Comparison of ENCODE assay signal across 15 cellular contexts in the genomic region with DNA sequence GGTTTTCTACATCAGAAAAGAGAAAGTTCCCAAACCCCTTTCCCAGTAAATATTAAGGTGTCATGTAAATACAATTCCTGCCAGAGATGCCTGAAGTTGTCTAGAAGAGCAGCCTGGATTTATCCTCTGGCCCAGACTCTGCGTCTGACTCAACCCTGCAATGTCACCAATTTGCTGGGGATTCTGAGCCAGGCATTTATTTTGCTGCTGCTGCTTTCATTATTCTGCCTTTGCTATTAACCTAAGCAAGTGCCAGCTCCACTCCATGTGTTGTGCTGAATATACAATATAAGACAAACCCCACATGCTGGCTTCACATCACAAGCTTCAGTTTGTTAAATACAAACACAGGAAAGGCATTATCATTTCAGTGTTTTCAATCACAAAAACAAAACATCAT. TPM values are rescaled to one million over a fixed set of nuclear protein-coding genes. Genes with fewer than 3 reads are reported as not detected.
DNase-seq lines count a peak whose midpoint lies in the region; ATAC-seq and TF ChIP-seq lines count a peak whose summit lies in the region.
"Had no signal": no experiment of that assay in that cellular context is flagged by ENCODE, and none has a peak within 500 bp of the region (broad histone marks: within the 10 kb centered on the region; RNA-seq: fewer than 3 reads in every experiment).

No MANE protein-coding gene starts in this region.

- TF ChIP-seq CTCF in PC-3 (conservative IDR thresholded peaks at IDR 0.05; ENCODE audit: low read depth, low read length) (no peak), dorsolateral prefrontal cortex (IDR thresholded peaks at IDR 0.05 in 54 of 56, conservative IDR thresholded peaks at IDR 0.05 in 2 of 56; ENCODE audit: low read depth in 1 of 56, partially characterized antibody in 56 of 56) (peak in 1 of 56 donors; percentile 11)

- H3F3A ChIP-seq in PC-3 (ENCODE audit: low read length, unreplicated experiment), result no peaks in the 10 kb centered on the region

- no peak overlapping the region for H3K9ac ChIP-seq in PC-3 (ENCODE audit: low read length)

- DNase-seq in GM04503 (ENCODE audit: low read depth) (peak; percentile 9), PC-3 (no peak), dorsolateral prefrontal cortex (peak in 3 of 10 donors; percentile 12 to 41 (median 18)), pons (ENCODE audit: low spot score) (peak; percentile 75)
- no peak for DNase-seq in stimulated activated CD4-positive, alpha-beta T cell treated with anti-CD3 and anti-CD28 coated beads, Interleukin-15, amount 100 ng/mL, for 24 hours
- no peak for DNase-seq in stimulated activated CD4-positive, alpha-beta T cell treated with anti-CD3 and anti-CD28 coated beads, Interleukin-1b, Interleukin-23, amount 100 ng/mL, for 48 hours
- DNase-seq: activated CD4-positive, CD25-positive, alpha-beta regulatory T cell; activated naive CD4-positive, alpha-beta T cell; mucosa of descending colon; NCI-H345; pancreas had no signal

- POLR2A ChIA-PET in PC-3 (lab: Charles Lee; ENCODE audit: unreplicated experiment), result no interaction called here

- H3K27ac ChIP-seq in PC-3 (ENCODE audit: low read length), result no peak overlapping the region
- peak overlapping the region in 56 of 59 donors; percentile 5 to 91 (median 74) for H3K27ac ChIP-seq in dorsolateral prefrontal cortex
- H3K27ac ChIP-seq: pancreas had no signal

- H3K79me2 ChIP-seq in PC-3 (ENCODE audit: low read length), result peaks cover 49% of the 10 kb centered on the region

- intact Hi-C loops in PC-3 (cut with micrococcal nuclease), result no loop called here
- intact Hi-C loops in dorsolateral prefrontal cortex (cut with DNase I), result loop anchor here in 1 of 2 donors (5.0 kb wide), 2 partner anchors 33 to 57 kb away; a partner anchor contains a TSS

- no peaks in the 10 kb centered on the region for H3K36me3 ChIP-seq in PC-3 (ENCODE audit: low read depth, low read length)
- H3K36me3 ChIP-seq: pancreas had no signal

- H3K4me2 ChIP-seq in PC-3 (ENCODE audit: low read length), result no peak overlapping the region

- no TSS peak for BruUV-seq in PC-3 (replicated peaks; lab: Mats Ljungman, UMichigan)

- H3K9me3 ChIP-seq in PC-3 (ENCODE audit: low read length), result no peaks in the 10 kb centered on the region
- H3K9me3 ChIP-seq: mucosa of descending colon, pancreas had no signal

- no peaks in the 10 kb centered on the region for H3K9me2 ChIP-seq in PC-3 (replicated peaks; ENCODE audit: low read length)

- peaks cover 17% of the 10 kb centered on the region for H3K4me1 ChIP-seq in PC-3 (ENCODE audit: insufficient read depth, low read length)
- H3K4me1 ChIP-seq: pancreas had no signal

- CTCF ChIA-PET in PC-3 (lab: Charles Lee), result no interaction called here

- H3K4me3 ChIP-seq in PC-3 (ENCODE audit: low read length) (no peak overlapping the region), dorsolateral prefrontal cortex (peak overlapping the region in 12 of 59 donors; percentile 4 to 39 (median 18))
- H3K4me3 ChIP-seq: mucosa of descending colon, pancreas had no signal

- peaks cover 6% of the 10 kb centered on the region; the same call in 1 of the 2 replicates for H4K20me1 ChIP-seq in PC-3 (ENCODE audit: low read length)

- H2AFZ ChIP-seq in PC-3 (ENCODE audit: low read length), result no peak overlapping the region

- no peaks in the 10 kb centered on the region for H3K27me3 ChIP-seq in PC-3 (ENCODE audit: low read length)
- no peaks in the 10 kb centered on the region for H3K27me3 ChIP-seq in dorsolateral prefrontal cortex
- H3K27me3 ChIP-seq: pancreas had no signal

- ATAC-seq in PC-3 (0 out of 2 replicates have a peak, but pooled peaks have one; percentile 21), GM19023 (IDR thresholded peaks at IDR 0.05; ENCODE audit: unreplicated experiment) (no peak), GM21528 (IDR thresholded peaks at IDR 0.05; ENCODE audit: low FRiP score, unreplicated experiment) (no peak)
- ATAC-seq: HCT116, HepG2, mucosa of descending colon had no signal

RNA-seq across cellular contexts. Expression of a gene that starts 59.1 kb away (rescaled TPM):
- total RNA-seq in PC-3 (2014; rRNA removed) (10.2 and 14.7 TPM in 2 replicates), dorsolateral prefrontal cortex (100 to 1,000 TPM in 4 of 120 experiments, 10 to 100 TPM in 116; 20.9 to 146 (median 56.8) TPM)

Comparison
In these comparisons a context has a peak if more than half of its experiments do, and no peak if none do; other contexts are left out.
1. DNase-seq: peak in GM04503 (single experiment) and pons (single experiment); none in PC-3 (single experiment), stimulated activated CD4-positive, alpha-beta T cell treated with anti-CD3 and anti-CD28 coated beads, Interleukin-15, amount 100 ng/mL, for 24 hours (single experiment) and stimulated activated CD4-positive, alpha-beta T cell treated with anti-CD3 and anti-CD28 coated beads, Interleukin-1b, Interleukin-23, amount 100 ng/mL, for 48 hours (single experiment).